Comparison of ENCODE assay signal across 31 cellular contexts in the genomic region with DNA sequence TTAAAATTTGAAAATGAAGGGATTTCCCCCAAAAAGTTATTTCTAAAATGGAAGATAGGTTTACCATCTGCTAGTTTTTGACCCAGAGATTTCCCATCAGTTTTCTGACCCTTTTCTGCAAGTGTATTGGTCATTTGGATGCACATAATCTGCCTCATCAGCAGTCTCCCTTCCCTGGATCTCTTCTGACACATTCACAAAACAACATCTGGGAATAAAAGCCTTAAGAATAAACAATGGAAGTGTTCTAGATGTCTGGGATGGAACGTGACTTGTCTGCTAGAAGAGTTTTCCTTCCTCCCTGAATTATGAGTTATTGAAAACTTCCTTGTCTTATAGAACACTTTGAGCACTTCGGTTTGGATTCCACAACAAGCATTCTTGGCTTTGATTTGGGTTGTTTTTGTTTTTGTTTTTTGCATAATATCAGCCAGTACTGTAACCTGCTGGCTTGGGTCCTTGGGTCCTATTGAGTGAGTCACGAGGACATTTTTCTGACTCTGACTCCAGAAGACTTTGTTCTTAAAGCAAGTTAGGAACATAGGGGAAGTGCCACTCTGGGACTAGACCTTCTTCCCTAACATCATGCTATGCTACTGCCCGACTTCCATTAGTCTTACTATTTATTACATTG. TPM values are rescaled to one million over a fixed set of nuclear protein-coding genes. Genes with fewer than 3 reads are reported as not detected.
"Had no signal": no experiment of that assay in that cellular context is flagged by ENCODE, and none has a peak within 500 bp of the region (broad histone marks: within the 10 kb centered on the region; RNA-seq: fewer than 3 reads in every experiment).

No MANE protein-coding gene starts in this region.

- H3K36me3 ChIP-seq: ascending aorta, Peyer's patch had no signal

- H3K4me3 Mint-ChIP-seq: activated B cell treated with CpG ODN at 0.5 μM for 24 hours; activated CD4-positive, alpha-beta T cell treated with anti-CD3 and anti-CD28 coated beads, Interleukin-2, amount 10 ng/mL, durations not matched to agents 24 days and 14 days; activated CD8-positive, alpha-beta memory T cell treated with anti-CD3 and anti-CD28 coated beads, Interleukin-2, amount 10 ng/mL, durations not matched to agents 7 days and 5 days; activated naive CD8-positive, alpha-beta T cell treated with anti-CD3 and anti-CD28 coated beads, Interleukin-2, amount 50 U/mL, for 24 hours; activated T-cell treated with anti-CD3 and anti-CD28 coated beads, Interleukin-2, amount 50 U/mL, for 24 hours; activated T-helper 1 cell treated with anti-CD3 and anti-CD28 coated beads, Interleukin-12 subunit alpha, Interleukin-12 subunit beta, Interleukin-2, Interleukin-4 antibody, amounts not matched to agents 30 ng/mL and 10 ng/mL and 1 ng/mL, durations not matched to agents 14 hours and 24 hours and 36 hours; central memory CD8-positive, alpha-beta T cell; T-cell had no signal

- H3K4me1 ChIP-seq: ascending aorta, body of pancreas, Peyer's patch had no signal

- H3K4me1 Mint-ChIP-seq: activated B cell treated with CpG ODN at 0.5 μM for 24 hours had no signal

- H3K27ac ChIP-seq: ascending aorta, body of pancreas, Peyer's patch had no signal

- H3K36me3 Mint-ChIP-seq: T-cell had no signal

- H3K27me3 ChIP-seq: ascending aorta, body of pancreas, Peyer's patch had no signal

- H3K27ac Mint-ChIP-seq: activated B cell treated with CpG ODN at 0.5 μM for 24 hours; activated CD4-positive, alpha-beta T cell treated with anti-CD3 and anti-CD28 coated beads, Interleukin-2, amount 10 ng/mL, durations not matched to agents 24 days and 14 days; activated CD8-positive, alpha-beta memory T cell treated with anti-CD3 and anti-CD28 coated beads, Interleukin-2, amount 10 ng/mL, durations not matched to agents 7 days and 5 days; activated naive CD4-positive, alpha-beta T cell treated with anti-CD3 and anti-CD28 coated beads, Interleukin-2, amount 50 U/mL, for 72 hours; activated naive CD8-positive, alpha-beta T cell treated with anti-CD3 and anti-CD28 coated beads, Interleukin-2, amount 50 U/mL, for 24 hours; activated T-cell treated with anti-CD3 and anti-CD28 coated beads, Interleukin-2, amount 50 U/mL, for 24 hours; activated T-helper 1 cell treated with anti-CD3 and anti-CD28 coated beads, Interleukin-12 subunit alpha, Interleukin-12 subunit beta, Interleukin-2, Interleukin-4 antibody, amounts not matched to agents 30 ng/mL and 10 ng/mL and 1 ng/mL, durations not matched to agents 14 hours and 24 hours and 36 hours; T-cell had no signal

- H3K9me3 Mint-ChIP-seq: central memory CD8-positive, alpha-beta T cell; T-cell had no signal

- H3K9me3 ChIP-seq: ascending aorta, body of pancreas, Peyer's patch had no signal

- DNase-seq: activated B cell treated with CpG ODN at 0.5 μM for 24 hours; activated CD4-positive, alpha-beta T cell treated with anti-CD3 and anti-CD28 coated beads for 1 hour; activated CD4-positive, alpha-beta T cell treated with anti-CD3 and anti-CD28 coated beads, Interleukin-2, amount 10 ng/mL, durations not matched to agents 24 days and 14 days; activated CD4-positive, alpha-beta T cell treated with anti-CD3 and anti-CD28 coated beads, Interleukin-2, amount 50 U/mL, for 48 hours; activated CD8-positive, alpha-beta memory T cell treated with anti-CD3 and anti-CD28 coated beads, Interleukin-2, amount 10 ng/mL, durations not matched to agents 7 days and 5 days; activated effector memory CD4-positive, alpha-beta T cell treated with Interleukin-2 at 50 U/mL for 16 hours; activated naive CD4-positive, alpha-beta T cell; activated naive CD8-positive, alpha-beta T cell treated with anti-CD3 and anti-CD28 coated beads, Interleukin-2, amount 50 U/mL, for 24 hours; activated T-cell treated with anti-CD3 and anti-CD28 coated beads, Interleukin-2, amount 50 U/mL, for 24 hours; amniotic stem cell; body of pancreas; Karpas-422; NCI-H1092; NCI-H1417; NCI-H2029; NCI-H2107; NCI-H345; NCI-H510A; NCI-H526 treated with DMSO at 0.1 percent for 48 hours; NCI-H82; Peyer's patch; SHP77; T-cell; T-helper 2 cell; T1000 had no signal

- FAIRE-seq: TTC549 had no signal

- H3K27me3 Mint-ChIP-seq: activated CD8-positive, alpha-beta memory T cell treated with anti-CD3 and anti-CD28 coated beads, Interleukin-2, amount 10 ng/mL, durations not matched to agents 7 days and 5 days; activated T-cell treated with anti-CD3 and anti-CD28 coated beads, Interleukin-2, amount 50 U/mL, for 24 hours; central memory CD8-positive, alpha-beta T cell; T-cell had no signal

- H3K4me3 ChIP-seq: ascending aorta, body of pancreas, Peyer's patch had no signal

RNA-seq across cellular contexts. Expression of a gene that starts 18.2 kb away (rescaled TPM):
- total RNA-seq: activated B cell treated with CpG ODN at 0.5 μM for 24 hours; activated CD4-positive, alpha-beta T cell treated with anti-CD3 and anti-CD28 coated beads, Interleukin-2, amount 10 ng/mL, durations not matched to agents 24 days and 14 days; activated naive CD4-positive, alpha-beta T cell treated with anti-CD3 and anti-CD28 coated beads, Interleukin-2, amount 50 U/mL, for 72 hours; activated T-helper 1 cell treated with anti-CD3 and anti-CD28 coated beads, Interleukin-12 subunit alpha, Interleukin-12 subunit beta, Interleukin-2, Interleukin-4 antibody, amounts not matched to agents 30 ng/mL and 10 ng/mL and 1 ng/mL, durations not matched to agents 14 hours and 24 hours and 36 hours; ascending aorta; Peyer's patch; SK-MEL-5 had no signal

RNA-seq across cellular contexts. Expression of a gene that starts 20.5 kb away (rescaled TPM):
- total RNA-seq: activated B cell treated with CpG ODN at 0.5 μM for 24 hours, ascending aorta, Peyer's patch, SK-MEL-5 had no signal
